1 cellular context compared by ENCODE assay signal in the genomic region with DNA sequence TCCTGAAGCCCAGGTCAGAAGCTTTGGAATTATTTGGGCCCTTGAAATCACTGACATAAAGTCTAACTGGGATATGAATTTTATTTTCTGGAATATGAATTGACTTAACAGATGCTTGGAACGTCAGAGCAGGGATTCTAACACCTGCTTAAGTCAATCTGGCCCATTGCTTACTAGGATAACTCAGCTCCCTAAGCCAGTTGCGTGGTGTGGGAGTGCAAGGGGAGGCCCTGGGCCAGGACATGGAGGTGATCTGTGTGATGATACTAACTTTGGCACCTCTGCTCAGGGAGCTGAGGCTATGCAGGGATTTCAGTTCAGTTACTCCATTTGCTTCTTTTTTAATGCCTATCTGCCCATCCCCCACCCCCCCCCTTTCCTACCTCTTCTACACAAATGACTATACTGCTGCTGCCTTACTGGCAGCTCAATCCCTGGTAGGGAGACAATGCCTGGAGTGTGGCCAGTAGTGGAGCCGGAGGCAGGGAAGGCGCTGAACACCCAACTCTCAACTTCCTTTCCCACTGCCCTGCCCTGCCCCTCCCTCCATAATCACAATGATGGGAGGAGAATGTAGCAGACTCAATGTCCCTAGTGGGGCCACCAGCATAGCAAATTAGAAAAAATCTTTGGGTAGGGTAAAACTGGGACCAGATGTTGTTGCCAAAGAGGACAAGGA.
TF ChIP-seq lines count a peak whose summit lies in the region.

No MANE protein-coding gene starts in this region.

TF ChIP-seq in GM23338, 12 proteins besides CTCF, POLR2A, EP300 and RAD21 (continued from another document):
- TF ChIP-seq, protein P1, sequence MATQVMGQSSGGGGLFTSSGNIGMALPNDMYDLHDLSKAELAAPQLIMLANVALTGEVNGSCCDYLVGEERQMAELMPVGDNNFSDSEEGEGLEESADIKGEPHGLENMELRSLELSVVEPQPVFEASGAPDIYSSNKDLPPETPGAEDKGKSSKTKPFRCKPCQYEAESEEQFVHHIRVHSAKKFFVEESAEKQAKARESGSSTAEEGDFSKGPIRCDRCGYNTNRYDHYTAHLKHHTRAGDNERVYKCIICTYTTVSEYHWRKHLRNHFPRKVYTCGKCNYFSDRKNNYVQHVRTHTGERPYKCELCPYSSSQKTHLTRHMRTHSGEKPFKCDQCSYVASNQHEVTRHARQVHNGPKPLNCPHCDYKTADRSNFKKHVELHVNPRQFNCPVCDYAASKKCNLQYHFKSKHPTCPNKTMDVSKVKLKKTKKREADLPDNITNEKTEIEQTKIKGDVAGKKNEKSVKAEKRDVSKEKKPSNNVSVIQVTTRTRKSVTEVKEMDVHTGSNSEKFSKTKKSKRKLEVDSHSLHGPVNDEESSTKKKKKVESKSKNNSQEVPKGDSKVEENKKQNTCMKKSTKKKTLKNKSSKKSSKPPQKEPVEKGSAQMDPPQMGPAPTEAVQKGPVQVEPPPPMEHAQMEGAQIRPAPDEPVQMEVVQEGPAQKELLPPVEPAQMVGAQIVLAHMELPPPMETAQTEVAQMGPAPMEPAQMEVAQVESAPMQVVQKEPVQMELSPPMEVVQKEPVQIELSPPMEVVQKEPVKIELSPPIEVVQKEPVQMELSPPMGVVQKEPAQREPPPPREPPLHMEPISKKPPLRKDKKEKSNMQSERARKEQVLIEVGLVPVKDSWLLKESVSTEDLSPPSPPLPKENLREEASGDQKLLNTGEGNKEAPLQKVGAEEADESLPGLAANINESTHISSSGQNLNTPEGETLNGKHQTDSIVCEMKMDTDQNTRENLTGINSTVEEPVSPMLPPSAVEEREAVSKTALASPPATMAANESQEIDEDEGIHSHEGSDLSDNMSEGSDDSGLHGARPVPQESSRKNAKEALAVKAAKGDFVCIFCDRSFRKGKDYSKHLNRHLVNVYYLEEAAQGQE (IDR thresholded peaks at IDR 0.05; ENCODE audit: unreplicated experiment): no peak
- TF ChIP-seq JUNB (IDR thresholded peaks at IDR 0.05; ENCODE audit: unreplicated experiment) (no peak), NANOG (IDR thresholded peaks at IDR 0.05; ENCODE audit: borderline replicate concordance) (no peak), STAT1 (IDR thresholded peaks at IDR 0.05; ENCODE audit: unreplicated experiment) (no peak), EZH2 (IDR thresholded peaks at IDR 0.05; ENCODE audit: low read depth, unreplicated experiment) (no peak)
- TF ChIP-seq, protein P2, sequence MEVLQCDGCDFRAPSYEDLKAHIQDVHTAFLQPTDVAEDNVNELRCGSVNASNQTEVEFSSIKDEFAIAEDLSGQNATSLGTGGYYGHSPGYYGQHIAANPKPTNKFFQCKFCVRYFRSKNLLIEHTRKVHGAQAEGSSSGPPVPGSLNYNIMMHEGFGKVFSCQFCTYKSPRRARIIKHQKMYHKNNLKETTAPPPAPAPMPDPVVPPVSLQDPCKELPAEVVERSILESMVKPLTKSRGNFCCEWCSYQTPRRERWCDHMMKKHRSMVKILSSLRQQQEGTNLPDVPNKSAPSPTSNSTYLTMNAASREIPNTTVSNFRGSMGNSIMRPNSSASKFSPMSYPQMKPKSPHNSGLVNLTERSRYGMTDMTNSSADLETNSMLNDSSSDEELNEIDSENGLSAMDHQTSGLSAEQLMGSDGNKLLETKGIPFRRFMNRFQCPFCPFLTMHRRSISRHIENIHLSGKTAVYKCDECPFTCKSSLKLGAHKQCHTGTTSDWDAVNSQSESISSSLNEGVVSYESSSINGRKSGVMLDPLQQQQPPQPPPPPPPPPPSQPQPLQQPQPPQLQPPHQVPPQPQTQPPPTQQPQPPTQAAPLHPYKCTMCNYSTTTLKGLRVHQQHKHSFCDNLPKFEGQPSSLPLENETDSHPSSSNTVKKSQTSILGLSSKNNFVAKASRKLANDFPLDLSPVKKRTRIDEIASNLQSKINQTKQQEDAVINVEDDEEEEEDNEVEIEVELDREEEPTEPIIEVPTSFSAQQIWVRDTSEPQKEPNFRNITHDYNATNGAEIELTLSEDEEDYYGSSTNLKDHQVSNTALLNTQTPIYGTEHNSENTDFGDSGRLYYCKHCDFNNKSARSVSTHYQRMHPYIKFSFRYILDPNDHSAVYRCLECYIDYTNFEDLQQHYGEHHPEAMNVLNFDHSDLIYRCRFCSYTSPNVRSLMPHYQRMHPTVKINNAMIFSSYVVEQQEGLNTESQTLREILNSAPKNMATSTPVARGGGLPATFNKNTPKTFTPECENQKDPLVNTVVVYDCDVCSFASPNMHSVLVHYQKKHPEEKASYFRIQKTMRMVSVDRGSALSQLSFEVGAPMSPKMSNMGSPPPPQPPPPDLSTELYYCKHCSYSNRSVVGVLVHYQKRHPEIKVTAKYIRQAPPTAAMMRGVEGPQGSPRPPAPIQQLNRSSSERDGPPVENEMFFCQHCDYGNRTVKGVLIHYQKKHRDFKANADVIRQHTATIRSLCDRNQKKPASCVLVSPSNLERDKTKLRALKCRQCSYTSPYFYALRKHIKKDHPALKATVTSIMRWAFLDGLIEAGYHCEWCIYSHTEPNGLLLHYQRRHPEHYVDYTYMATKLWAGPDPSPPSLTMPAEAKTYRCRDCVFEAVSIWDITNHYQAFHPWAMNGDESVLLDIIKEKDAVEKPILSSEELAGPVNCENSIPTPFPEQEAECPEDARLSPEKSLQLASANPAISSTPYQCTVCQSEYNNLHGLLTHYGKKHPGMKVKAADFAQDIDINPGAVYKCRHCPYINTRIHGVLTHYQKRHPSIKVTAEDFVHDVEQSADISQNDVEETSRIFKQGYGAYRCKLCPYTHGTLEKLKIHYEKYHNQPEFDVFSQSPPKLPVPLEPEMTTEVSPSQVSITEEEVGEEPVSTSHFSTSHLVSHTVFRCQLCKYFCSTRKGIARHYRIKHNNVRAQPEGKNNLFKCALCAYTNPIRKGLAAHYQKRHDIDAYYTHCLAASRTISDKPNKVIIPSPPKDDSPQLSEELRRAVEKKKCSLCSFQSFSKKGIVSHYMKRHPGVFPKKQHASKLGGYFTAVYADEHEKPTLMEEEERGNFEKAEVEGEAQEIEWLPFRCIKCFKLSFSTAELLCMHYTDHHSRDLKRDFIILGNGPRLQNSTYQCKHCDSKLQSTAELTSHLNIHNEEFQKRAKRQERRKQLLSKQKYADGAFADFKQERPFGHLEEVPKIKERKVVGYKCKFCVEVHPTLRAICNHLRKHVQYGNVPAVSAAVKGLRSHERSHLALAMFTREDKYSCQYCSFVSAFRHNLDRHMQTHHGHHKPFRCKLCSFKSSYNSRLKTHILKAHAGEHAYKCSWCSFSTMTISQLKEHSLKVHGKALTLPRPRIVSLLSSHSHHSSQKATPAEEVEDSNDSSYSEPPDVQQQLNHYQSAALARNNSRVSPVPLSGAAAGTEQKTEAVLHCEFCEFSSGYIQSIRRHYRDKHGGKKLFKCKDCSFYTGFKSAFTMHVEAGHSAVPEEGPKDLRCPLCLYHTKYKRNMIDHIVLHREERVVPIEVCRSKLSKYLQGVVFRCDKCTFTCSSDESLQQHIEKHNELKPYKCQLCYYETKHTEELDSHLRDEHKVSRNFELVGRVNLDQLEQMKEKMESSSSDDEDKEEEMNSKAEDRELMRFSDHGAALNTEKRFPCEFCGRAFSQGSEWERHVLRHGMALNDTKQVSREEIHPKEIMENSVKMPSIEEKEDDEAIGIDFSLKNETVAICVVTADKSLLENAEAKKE (CRISPR knock-in tag; IDR thresholded peaks at IDR 0.05): no peak
